Comparison of ENCODE assay signal across 1 cellular context in genomic region chr2:133838642-133839370, GRCh38.
TF ChIP-seq lines count a peak whose summit lies in the region.

No MANE protein-coding gene starts in this region.

TF ChIP-seq in IMR-90, 13 proteins besides CTCF, POLR2A, EP300 and RAD21 (continued from another document):
- TF ChIP-seq ELK1 (IDR thresholded peaks at IDR 0.05; ENCODE audit: borderline replicate concordance, low read depth, low read length) (no peak), CEBPB (IDR thresholded peaks at IDR 0.05; ENCODE audit: low read depth, low read length) (no peak), MXI1 (IDR thresholded peaks at IDR 0.05; ENCODE audit: borderline replicate concordance, low read depth, low read length) (no peak), CHD1 (IDR thresholded peaks at IDR 0.05; ENCODE audit: low read depth, low read length) (no peak), FOS (IDR thresholded peaks at IDR 0.05; ENCODE audit: low read depth, low read length) (no peak)
